9 cellular contexts compared by ENCODE assay signal in the genomic region with DNA sequence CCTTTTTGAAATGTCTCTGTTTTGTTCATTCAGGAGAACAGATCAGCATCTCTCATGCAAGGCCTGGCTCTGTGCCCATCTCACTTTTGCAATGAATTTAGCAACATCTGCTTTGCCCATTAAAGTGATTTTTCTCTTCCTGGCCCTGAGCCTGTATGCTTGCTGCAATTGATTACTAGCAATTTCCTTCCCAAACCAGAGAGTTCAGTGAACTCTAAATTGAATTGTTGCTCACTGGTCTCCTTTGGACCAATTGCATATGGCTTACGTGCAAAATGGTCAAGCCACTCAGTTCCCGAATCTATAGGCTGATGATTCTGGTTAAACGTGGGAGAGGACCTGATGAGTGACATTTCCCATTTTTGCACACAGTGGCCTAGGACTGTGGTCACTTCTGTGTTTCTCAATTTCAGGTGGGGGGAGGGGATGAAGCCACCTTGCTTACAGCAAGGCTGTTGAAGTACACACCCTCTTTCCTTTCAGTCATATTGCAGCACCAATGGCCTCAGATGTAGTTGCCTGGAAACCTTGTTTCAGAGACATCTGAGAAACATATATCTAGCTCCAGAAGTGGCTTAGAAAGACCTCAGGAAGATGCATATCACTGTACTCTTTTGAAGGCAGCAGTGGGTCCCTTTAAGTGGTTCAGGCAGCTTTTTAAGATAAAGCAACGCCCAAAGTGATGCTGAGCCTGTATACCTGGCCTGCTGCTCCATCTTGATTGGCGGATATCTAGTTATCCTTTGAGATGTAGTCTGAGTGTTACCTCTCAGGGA.
DNase-seq lines count a peak whose midpoint lies in the region; ATAC-seq and TF ChIP-seq lines count a peak whose summit lies in the region.
"Had no signal": no experiment of that assay in that cellular context is flagged by ENCODE, and none has a peak within 500 bp of the region (broad histone marks: within the 10 kb centered on the region; RNA-seq: fewer than 3 reads in every experiment).

No MANE protein-coding gene starts in this region.

- DNase-seq in GM10266 (ENCODE audit: extremely low spot score) (peak; percentile 45), lower leg skin (ENCODE audit: low spot score in 2 of 2) (peak; percentile 89 to 93), HUDEP-2 (lab: John Stamatoyannopoulos, UW; ENCODE audit: unreplicated experiment in 76 of 76) (no peak), HuH-7.5 (ENCODE audit: low spot score) (no peak), NCI-H2171 (lab: John Stamatoyannopoulos, UW) (no peak)
- no peak for DNase-seq in activated T-cell treated with anti-CD3 and anti-CD28 coated beads, Interleukin-2, amount 50 U/mL, for 24 hours

- peak overlapping the region; percentile 38 for H3K4me3 Mint-ChIP-seq in activated T-cell treated with anti-CD3 and anti-CD28 coated beads, Interleukin-2, amount 50 U/mL, for 24 hours

- H3K9me3 Mint-ChIP-seq in activated T-cell treated with anti-CD3 and anti-CD28 coated beads, Interleukin-2, amount 50 U/mL, for 24 hours: no peaks in the 10 kb centered on the region

- no peak overlapping the region for H3K4me3 ChIP-seq in lower leg skin (ENCODE audit: low read depth, poor library complexity, severe bottlenecking)
- H3K4me3 ChIP-seq: SJSA1 had no signal

- no peaks in the 10 kb centered on the region for H3K36me3 Mint-ChIP-seq in activated T-cell treated with anti-CD3 and anti-CD28 coated beads, Interleukin-2, amount 50 U/mL, for 24 hours (ENCODE audit: low read depth)

- H3K27ac Mint-ChIP-seq in activated T-cell treated with anti-CD3 and anti-CD28 coated beads, Interleukin-2, amount 50 U/mL, for 24 hours: peak overlapping the region; percentile 89

- 69 to 74% methylated on average over 5 of the region's 5 CpGs for WGBS in lower leg skin, 2 donors

- peak; percentile 38 for ATAC-seq in GM21367 (IDR thresholded peaks at IDR 0.05; ENCODE audit: unreplicated experiment)
- ATAC-seq in HG03565 (IDR thresholded peaks at IDR 0.05; ENCODE audit: unreplicated experiment): peak; percentile 34

- TF ChIP-seq POLR2A in lower leg skin (IDR thresholded peaks at IDR 0.05): no peak

- peaks cover 3% of the 10 kb centered on the region for H3K27me3 Mint-ChIP-seq in activated T-cell treated with anti-CD3 and anti-CD28 coated beads, Interleukin-2, amount 50 U/mL, for 24 hours

- TF ChIP-seq CTCF in GM10266 (IDR thresholded peaks at IDR 0.05; ENCODE audit: control insufficient read depth, insufficient read depth, low read depth, missing control alignments) (no peak), lower leg skin (IDR thresholded peaks at IDR 0.05) (no peak)

- peaks cover 78% of the 10 kb centered on the region for H3K4me1 Mint-ChIP-seq in activated T-cell treated with anti-CD3 and anti-CD28 coated beads, Interleukin-2, amount 50 U/mL, for 24 hours (ENCODE audit: low read depth)

- intact Hi-C loops in lower leg skin (cut with DNase I; ENCODE audit: low total_unique reads): no loop called here

Comparison
In these comparisons a context has a peak if more than half of its experiments do, and no peak if none do; other contexts are left out.
1. DNase-seq: peak in GM10266 (single experiment) and lower leg skin (2 of 2); none in activated T-cell treated with anti-CD3 and anti-CD28 coated beads, Interleukin-2, amount 50 U/mL, for 24 hours (single experiment), HUDEP-2 (0 of 76), HuH-7.5 (single experiment) and NCI-H2171 (single experiment).